ENCODE assay signal across 11 cellular contexts in genomic region chr2:192196451-192197194, GRCh38. TPM values are rescaled to one million over a fixed set of nuclear protein-coding genes. Genes with fewer than 3 reads are reported as not detected.
DNase-seq lines count a peak whose midpoint lies in the region; TF ChIP-seq lines count a peak whose summit lies in the region.
"Had no signal": no experiment of that assay in that cellular context is flagged by ENCODE, and none has a peak within 500 bp of the region (broad histone marks: within the 10 kb centered on the region; RNA-seq: fewer than 3 reads in every experiment).

No MANE protein-coding gene starts in this region.

- H3K9ac ChIP-seq in endodermal cell (ENCODE audit: extremely low read depth, low read length, poor library complexity, severe bottlenecking) (no peak overlapping the region), rectal smooth muscle tissue (ENCODE audit: low read length) (no peak overlapping the region)

- H3K27me3 ChIP-seq in endodermal cell (ENCODE audit: control insufficient read depth, insufficient read depth, low read length, poor library complexity, severe bottlenecking): peaks cover 86% of the 10 kb centered on the region
- peaks cover 36% of the 10 kb centered on the region for H3K27me3 ChIP-seq in rectal smooth muscle tissue (ENCODE audit: control insufficient read depth, insufficient read depth, low read length)
- H3K27me3 ChIP-seq in tibial nerve: peaks cover 7 to 94% of the 10 kb centered on the region in 2 donors

- peak overlapping the region; percentile 58 for H3K4me3 Mint-ChIP-seq in endodermal cell

- peaks cover 79% of the 10 kb centered on the region for H3K27me3 Mint-ChIP-seq in endodermal cell (ENCODE audit: insufficient read depth)

- no peaks in the 10 kb centered on the region for H3K4me1 ChIP-seq in endodermal cell (ENCODE audit: control insufficient read depth, insufficient read depth, low read length)
- peaks cover 10% of the 10 kb centered on the region for H3K4me1 ChIP-seq in rectal smooth muscle tissue (ENCODE audit: control insufficient read depth, insufficient read depth, low read length)
- H3K4me1 ChIP-seq in tibial nerve: peaks cover 0 to 40% (median 30%) of the 10 kb centered on the region in 4 donors

- no peak for TF ChIP-seq EP300 in tibial nerve (IDR thresholded peaks at IDR 0.05)

- H3K4me3 ChIP-seq in endodermal cell (ENCODE audit: low read length) (peak overlapping the region; percentile 81), rectal smooth muscle tissue (ENCODE audit: low read length) (peak overlapping the region; percentile 72), tibial nerve (peak overlapping the region in 2 of 4 donors; percentile 51 to 53)

- H3K27ac ChIP-seq in endodermal cell (ENCODE audit: low read depth, low read length): no peak overlapping the region
- no peak overlapping the region for H3K27ac ChIP-seq in rectal smooth muscle tissue (ENCODE audit: low read depth, low read length)
- no peak overlapping the region for H3K27ac ChIP-seq in tibial nerve
- H3K27ac ChIP-seq: neutrophil had no signal

- no peak for TF ChIP-seq CTCF in endodermal cell (conservative IDR thresholded peaks at IDR 0.05)
- TF ChIP-seq CTCF in tibial nerve (IDR thresholded peaks at IDR 0.05): no peak

- no peak for TF ChIP-seq POLR2A in tibial nerve (IDR thresholded peaks at IDR 0.05)

- 9% methylated on average over 8 to 14 of the region's 14 CpGs for WGBS in endodermal cell (ENCODE audit: insufficient coverage in 1 of 2, insufficient read length in 1 of 2), 2 experiments
- 14 to 18% methylated on average over 14 of the region's 14 CpGs for WGBS in tibial nerve, 2 donors

- no peaks in the 10 kb centered on the region for H3K9me3 Mint-ChIP-seq in endodermal cell

- peak; percentile 8 for DNase-seq in NCI-H1105 treated with DMSO at 0.1 percent for 48 hours (lab: John Stamatoyannopoulos, UW)
- DNase-seq in NCI-H1105 (lab: John Stamatoyannopoulos, UW): no peak
- peak; percentile 20 for DNase-seq in NCI-H748 treated with DMSO at 0.1 percent for 48 hours (lab: John Stamatoyannopoulos, UW)
- DNase-seq in endodermal cell: no peak
- no peak for DNase-seq in RPMI8226
- no peak for DNase-seq in tibial nerve (ENCODE audit: low spot score in 2 of 2)
- DNase-seq in NCI-H446 treated with DMSO at 0.1 percent for 48 hours (lab: John Stamatoyannopoulos, UW): no peak
- DNase-seq: activated effector memory CD4-positive, alpha-beta T cell treated with anti-CD3 and anti-CD28 coated beads, Interleukin-2, amount 50 U/mL, for 16 hours; NCI-H1930 had no signal

- no peaks in the 10 kb centered on the region for H3K9me3 ChIP-seq in endodermal cell (ENCODE audit: control insufficient read depth, low read length)
- no peaks in the 10 kb centered on the region for H3K9me3 ChIP-seq in tibial nerve
- H3K9me3 ChIP-seq: neutrophil had no signal

- no peaks in the 10 kb centered on the region for H3K36me3 ChIP-seq in endodermal cell (ENCODE audit: control insufficient read depth, insufficient read depth, low read length)
- H3K36me3 ChIP-seq in rectal smooth muscle tissue (ENCODE audit: control insufficient read depth, insufficient read depth, low read length): no peaks in the 10 kb centered on the region
- no peaks in the 10 kb centered on the region for H3K36me3 ChIP-seq in tibial nerve
- H3K36me3 ChIP-seq: neutrophil had no signal

- H3K36me3 Mint-ChIP-seq in endodermal cell (ENCODE audit: low read depth): no peaks in the 10 kb centered on the region

- H3K4me1 Mint-ChIP-seq in endodermal cell: peaks cover 18% of the 10 kb centered on the region

- no peak overlapping the region for H3K27ac Mint-ChIP-seq in endodermal cell

RNA-seq across cellular contexts. Expression of gene TMEFF2, which starts 1.9 kb away (rescaled TPM):
- total RNA-seq in endodermal cell: under 1 TPM in 1 of 2 donors, not detected in 1; 0.09 TPM
- polyA plus RNA-seq in endodermal cell (2013, experiment 1 of 2): 3.0 TPM
- polyA plus RNA-seq in endodermal cell (2013, experiment 2 of 2): 2.6 TPM
- not detected for total RNA-seq in tibial nerve

Comparison
In these comparisons a context has a peak if more than half of its experiments do, and no peak if none do; other contexts are left out.
1. DNase-seq: peak in NCI-H1105 treated with DMSO at 0.1 percent for 48 hours (single experiment) and NCI-H748 treated with DMSO at 0.1 percent for 48 hours (single experiment); none in NCI-H1105 (single experiment), endodermal cell (single experiment), RPMI8226 (single experiment), tibial nerve (0 of 2) and NCI-H446 treated with DMSO at 0.1 percent for 48 hours (single experiment).